ENCODE assay signal across 21 cellular contexts in the genomic region with DNA sequence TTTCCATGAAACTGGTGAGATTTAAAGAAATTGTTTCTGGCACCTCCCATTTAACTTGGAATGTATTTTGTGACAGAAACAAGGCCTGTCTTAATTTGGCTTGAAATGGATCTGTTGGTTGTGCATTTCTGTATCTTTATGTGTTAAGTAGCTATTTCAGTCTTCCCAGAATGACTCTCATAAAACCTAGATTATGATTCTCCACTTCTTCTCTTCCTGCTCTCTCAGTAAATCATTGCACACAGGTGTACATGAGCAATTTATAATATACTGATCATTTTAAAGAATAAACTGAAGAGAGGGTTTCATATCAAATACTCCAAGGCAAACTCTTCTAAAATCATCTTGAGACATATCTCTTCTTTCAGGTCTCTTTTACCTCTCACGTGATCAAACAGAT.
"Had no signal": no experiment of that assay in that cellular context is flagged by ENCODE, and none has a peak within 500 bp of the region (broad histone marks: within the 10 kb centered on the region; RNA-seq: fewer than 3 reads in every experiment).

No MANE protein-coding gene starts in this region.

- H3K27me3 ChIP-seq: esophagus squamous epithelium, gastroesophageal sphincter, neural progenitor cell, ovary, right atrium auricular region, sigmoid colon, transverse colon had no signal

- DNase-seq: dermis blood vessel endothelial cell; esophagus squamous epithelium; foreskin fibroblast; immature natural killer cell; left ventricle myocardium inferior; lower lobe of right lung; nucleus accumbens; ovary; sigmoid colon; stimulated activated CD4-positive, alpha-beta T cell treated with anti-CD3 and anti-CD28 coated beads, Interleukin-2, amount 100 ng/mL, for 24 hours; stimulated activated CD4-positive, alpha-beta T cell treated with anti-CD3 and anti-CD28 coated beads, Interleukin-4, amount 100 ng/mL, for 4 hours; stimulated activated naive B cell treated with anti-CD40 and anti-IgM and Interleukin-4, amounts not matched to agents 10 μg/mL and 1 μg/mL and 100 μg/mL, for 72 hours; stimulated activated naive CD8-positive, alpha-beta T cell treated with anti-CD3 and anti-CD28 coated beads, Interleukin-15, amount 100 ng/mL, for 72 hours; transverse colon had no signal

- H3K27ac ChIP-seq: esophagus squamous epithelium, gastroesophageal sphincter, left ventricle myocardium inferior, lower lobe of right lung, neural progenitor cell, ovary, right atrium auricular region, sigmoid colon, skin epidermis, thoracic aorta had no signal

- H3K4me2 ChIP-seq: neural progenitor cell had no signal

- H2AFZ ChIP-seq: neural progenitor cell had no signal

- H3K36me3 ChIP-seq: esophagus squamous epithelium, gastroesophageal sphincter, left ventricle myocardium inferior, lower lobe of right lung, neural progenitor cell, ovary, right atrium auricular region, sigmoid colon, thoracic aorta, transverse colon had no signal

- H3K4me3 ChIP-seq: esophagus squamous epithelium, gastroesophageal sphincter, left ventricle myocardium inferior, lower lobe of right lung, neural progenitor cell, ovary, right atrium auricular region, sigmoid colon, skin epidermis, thoracic aorta, transverse colon had no signal

- H3K4me1 ChIP-seq: esophagus squamous epithelium, gastroesophageal sphincter, left ventricle myocardium inferior, lower lobe of right lung, right atrium auricular region, sigmoid colon had no signal

- ATAC-seq: gastroesophageal sphincter; lower lobe of right lung; natural killer cell treated with Interleukin-12 subunit alpha and Interleukin-12 subunit beta and Interleukin-15 and Interleukin-18, amount 100 ng/mL, for 72 hours; stimulated activated naive CD8-positive, alpha-beta T cell treated with anti-CD3 and anti-CD28 coated beads, Interleukin-15, amount 100 ng/mL, for 72 hours had no signal

- FAIRE-seq: keratinocyte had no signal

- H3K9ac ChIP-seq: neural progenitor cell had no signal

- H3K9me3 ChIP-seq: left ventricle myocardium inferior, lower lobe of right lung, ovary, sigmoid colon, thoracic aorta, transverse colon had no signal
